8 cellular contexts compared by ENCODE assay signal in genomic region chr7:31782411-31782991, GRCh38.
DNase-seq lines count a peak whose midpoint lies in the region; ATAC-seq, FAIRE-seq and TF ChIP-seq lines count a peak whose summit lies in the region.

No MANE protein-coding gene starts in this region.

- ATAC-seq in HG03342 (IDR thresholded peaks at IDR 0.05; ENCODE audit: unreplicated experiment) (peak; percentile 87), thoracic aorta (ENCODE audit: insufficient number of reproducible peaks, low FRiP score, low read depth) (no peak)

- no peak overlapping the region for H3K27ac ChIP-seq in thoracic aorta

- H3K9me3 ChIP-seq in thoracic aorta: no peaks in the 10 kb centered on the region

- no peaks in the 10 kb centered on the region for H3K36me3 ChIP-seq in thoracic aorta

- peak; percentile 89 for FAIRE-seq in GM19239 (lab: Jason Lieb, UNC)

- H3K4me3 ChIP-seq in astrocyte of the cerebellum (ENCODE audit: low read depth, low read length): no peak overlapping the region
- no peak overlapping the region for H3K4me3 ChIP-seq in thoracic aorta

- no peaks in the 10 kb centered on the region for H3K27me3 ChIP-seq in thoracic aorta (replicated peaks; ENCODE audit: insufficient read depth)

- in situ Hi-C loops in astrocyte of the cerebellum (cut with HindIII; ENCODE audit: low sequenced_read_pairs): no loop called here

- TF ChIP-seq CTCF in astrocyte of the cerebellum (IDR thresholded peaks at IDR 0.05; ENCODE audit: low read depth, low read length, missing control alignments) (peak; percentile 79), thoracic aorta (IDR thresholded peaks at IDR 0.05) (peak; percentile 61)

- H3K4me1 ChIP-seq in thoracic aorta (ENCODE audit: control insufficient read depth in 1 of 2, low read depth in 2 of 2): peaks cover 0 to 5% of the 10 kb centered on the region in 2 donors

- peak; percentile 54 for DNase-seq in DMS 273 treated with DMSO at 0.1 percent for 48 hours (lab: John Stamatoyannopoulos, UW)
- DNase-seq in GM19239 (ENCODE audit: insufficient read length, low spot score): peak; percentile 36
- peak; percentile 9 for DNase-seq in NCI-H345 treated with DMSO at 0.1 percent for 48 hours (lab: John Stamatoyannopoulos, UW; ENCODE audit: unreplicated experiment)
- DNase-seq in astrocyte of the cerebellum (ENCODE audit: low read depth): peak; percentile 50
- peak; percentile 69 for DNase-seq in iPS-NIHi11 (ENCODE audit: low spot score)
- no peak for DNase-seq in thoracic aorta (ENCODE audit: low spot score)
- no peak for DNase-seq in stimulated activated CD8-positive, alpha-beta memory T cell treated with anti-CD3 and anti-CD28 coated beads, Interleukin-4, amount 100 ng/mL, for 48 hours

Comparison
In these comparisons a context has a peak if more than half of its experiments do, and no peak if none do; other contexts are left out.
1. DNase-seq: peak in DMS 273 treated with DMSO at 0.1 percent for 48 hours (single experiment), GM19239 (single experiment), NCI-H345 treated with DMSO at 0.1 percent for 48 hours (single experiment), astrocyte of the cerebellum (single experiment) and iPS-NIHi11 (single experiment); none in thoracic aorta (single experiment) and stimulated activated CD8-positive, alpha-beta memory T cell treated with anti-CD3 and anti-CD28 coated beads, Interleukin-4, amount 100 ng/mL, for 48 hours (single experiment).